ENCODE assay signal across 7 cellular contexts in the genomic region with DNA sequence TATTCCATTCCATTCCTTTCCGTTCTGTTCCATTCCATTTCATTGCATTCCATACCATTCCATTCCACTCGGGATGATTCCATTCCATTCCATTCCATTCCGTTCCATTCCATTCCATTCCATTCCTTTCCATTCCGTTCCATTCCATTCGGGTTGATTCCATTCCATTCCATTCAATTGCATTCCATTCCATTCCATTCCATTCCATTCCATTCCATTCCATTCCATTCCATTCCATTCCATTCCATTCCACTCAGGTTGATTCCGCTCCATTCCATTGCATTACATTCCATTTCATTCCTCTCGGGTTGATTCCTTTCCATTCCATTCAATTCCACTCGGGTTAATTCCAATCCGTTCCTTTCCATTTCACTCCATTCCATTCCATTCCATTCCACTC.
DNase-seq lines count a peak whose midpoint lies in the region; ATAC-seq and TF ChIP-seq lines count a peak whose summit lies in the region.
"Not testable (repeated sequence)": the region's sequence is repeated elsewhere in the genome, so short reads cannot be mapped to it uniquely, and the experiment has no call there.

No MANE protein-coding gene starts in this region.

- not testable (repeated sequence) for DNase-seq in T-helper 17 cell, gastrocnemius medialis

- H3K9me3 ChIP-seq in T-helper 17 cell (ENCODE audit: control insufficient read depth, low read length, poor library complexity, severe bottlenecking), result peaks cover 38% of the 10 kb centered on the region
- peaks cover 5 to 52% (median 45%) of the 10 kb centered on the region in 4 donors for H3K9me3 ChIP-seq in liver (ENCODE audit: control insufficient read depth in 4 of 4, low read length in 3 of 4)
- not testable (repeated sequence) for H3K9me3 ChIP-seq in gastrocnemius medialis

- H3K4me1 ChIP-seq in liver (ENCODE audit: control insufficient read depth in 4 of 4, insufficient read depth in 4 of 4, low read length in 3 of 4); gastrocnemius medialis: not testable (repeated sequence)

- H3K27me3 ChIP-seq in liver (ENCODE audit: control insufficient read depth in 4 of 4, insufficient read depth in 4 of 4, low read length in 3 of 4); gastrocnemius medialis: not testable (repeated sequence)

- intact Hi-C loops in gastrocnemius medialis (cut with DNase I; ENCODE audit: low total_unique reads), result not testable (repeated sequence)

- TF ChIP-seq CTCF in liver (IDR thresholded peaks at IDR 0.05; ENCODE audit: low read depth, low read length, missing input control); gastrocnemius medialis (IDR thresholded peaks at IDR 0.05 in 4 of 5, conservative IDR thresholded peaks at IDR 0.05 in 1 of 5): not testable (repeated sequence)

- TF ChIP-seq RAD21 in liver (IDR thresholded peaks at IDR 0.05), result not testable (repeated sequence)

- ATAC-seq in GM18909 (IDR thresholded peaks at IDR 0.05; ENCODE audit: poor library complexity, unreplicated experiment) (peak; percentile 34), HG02588 (IDR thresholded peaks at IDR 0.05; ENCODE audit: unreplicated experiment) (peak; percentile 32), HG03342 (IDR thresholded peaks at IDR 0.05; ENCODE audit: unreplicated experiment) (peak; percentile 24), T-helper 17 cell (peak; percentile 32), esophagus mucosa (peak; percentile 65), gastrocnemius medialis (peak; percentile 24 to 28)

- not testable (repeated sequence) for H3K36me3 ChIP-seq in liver (ENCODE audit: control insufficient read depth in 4 of 4, insufficient read depth in 3 of 4, low read depth in 1 of 4, low read length in 3 of 4); gastrocnemius medialis

- not testable (repeated sequence) for H3K27me3 Mint-ChIP-seq in T-helper 17 cell

- H3K4me3 Mint-ChIP-seq in T-helper 17 cell, result not testable (repeated sequence)

- H3K36me3 Mint-ChIP-seq in T-helper 17 cell (ENCODE audit: low read depth), result peaks cover 12% of the 10 kb centered on the region

- not testable (repeated sequence) for TF ChIP-seq POLR2A in gastrocnemius medialis (IDR thresholded peaks at IDR 0.05)

- 58% methylated on average over 9 of the region's 9 CpGs for WGBS in liver

- in situ Hi-C loops in gastrocnemius medialis (cut with MboI; ENCODE audit: low sequenced_read_pairs in 4 of 4), result not testable (repeated sequence)

- H3K4me3 ChIP-seq in liver (ENCODE audit: low read depth in 1 of 3, low read length in 3 of 3), result peak overlapping the region in 2 of 3 donors; percentile 36 to 59
- H3K4me3 ChIP-seq in gastrocnemius medialis, result not testable (repeated sequence)

- not testable (repeated sequence) for H3K27ac ChIP-seq in liver (ENCODE audit: low read depth in 1 of 2, low read length in 2 of 2); gastrocnemius medialis

- H3K9ac ChIP-seq in liver (ENCODE audit: low read depth in 1 of 2, low read length in 2 of 2), result not testable (repeated sequence)

- H3K27ac Mint-ChIP-seq in T-helper 17 cell, result not testable (repeated sequence)

- H3K4me1 Mint-ChIP-seq in T-helper 17 cell, result not testable (repeated sequence)
